ENCODE assay signal across 28 cellular contexts in genomic region chr12:91424506-91424905, GRCh38.
"Had no signal": no experiment of that assay in that cellular context is flagged by ENCODE, and none has a peak within 500 bp of the region (broad histone marks: within the 10 kb centered on the region; RNA-seq: fewer than 3 reads in every experiment).

No MANE protein-coding gene starts in this region.

- DNase-seq: hypothalamus; immature natural killer cell; kidney; left colon; left lung; lower lobe of right lung; mammary epithelial cell; mesenchymal stem cell; naive B cell; natural killer cell; nephron progenitor cell; pancreas; posterior cingulate gyrus; retina; right cardiac atrium; stimulated activated CD4-positive, alpha-beta T cell treated with anti-CD3 and anti-CD28 coated beads, Interleukin-12 subunit alpha, Interleukin-12 subunit beta, amount 100 ng/mL, for 4 hours; stimulated activated CD4-positive, alpha-beta T cell treated with anti-CD3 and anti-CD28 coated beads, Interleukin-15, amount 100 ng/mL, for 24 hours; stimulated activated CD4-positive, alpha-beta T cell treated with anti-CD3 and anti-CD28 coated beads, Interleukin-2, amount 100 ng/mL, for 24 hours; stimulated activated CD4-positive, alpha-beta T cell treated with anti-CD3 and anti-CD28 coated beads, Interleukin-4, amount 100 ng/mL, for 1 hour; stimulated activated naive B cell treated with anti-CD40 and anti-IgM and Interleukin-4, amounts not matched to agents 10 μg/mL and 1 μg/mL and 100 μg/mL, for 72 hours; stimulated activated naive CD8-positive, alpha-beta T cell treated with anti-CD3 and anti-CD28 coated beads, Interleukin-15, Interleukin-2, amounts not matched to agents 100 U/mL and 50 U/mL, for 24 hours; stomach; testis; thyroid gland; transverse colon; uterus had no signal

- H3K9me3 ChIP-seq: left lung, lower lobe of right lung, pancreas, prostate gland, stomach, testis, thyroid gland, transverse colon, uterus had no signal

- H3K9me3 Mint-ChIP-seq: immature natural killer cell; naive B cell; natural killer cell; nephron progenitor cell; stimulated activated naive B cell treated with anti-CD40 and anti-IgM and Interleukin-4, amounts not matched to agents 10 μg/mL and 1 μg/mL and 100 μg/mL, for 72 hours had no signal

- H3K4me3 Mint-ChIP-seq: immature natural killer cell; naive B cell; natural killer cell; nephron progenitor cell; stimulated activated naive B cell treated with anti-CD40 and anti-IgM and Interleukin-4, amounts not matched to agents 10 μg/mL and 1 μg/mL and 100 μg/mL, for 72 hours had no signal

- H3K27ac ChIP-seq: left lung, lower lobe of right lung, pancreas, skin epidermis, stomach, testis, thyroid gland, transverse colon, uterus had no signal

- H3K36me3 ChIP-seq: left lung, lower lobe of right lung, pancreas, prostate gland, stomach, thyroid gland, transverse colon, uterus had no signal

- H3K4me3 ChIP-seq: left lung, lower lobe of right lung, pancreas, prostate gland, skin epidermis, stomach, testis, thyroid gland, transverse colon, uterus had no signal

- H3K27ac Mint-ChIP-seq: immature natural killer cell; naive B cell; natural killer cell; nephron progenitor cell; stimulated activated naive B cell treated with anti-CD40 and anti-IgM and Interleukin-4, amounts not matched to agents 10 μg/mL and 1 μg/mL and 100 μg/mL, for 72 hours had no signal

- H3K36me3 Mint-ChIP-seq: immature natural killer cell; naive B cell; natural killer cell; stimulated activated naive B cell treated with anti-CD40 and anti-IgM and Interleukin-4, amounts not matched to agents 10 μg/mL and 1 μg/mL and 100 μg/mL, for 72 hours had no signal

- H3K4me1 ChIP-seq: left lung, lower lobe of right lung, pancreas, prostate gland, testis, uterus had no signal

- H3K27me3 ChIP-seq: left lung, pancreas, stomach, testis, thyroid gland, transverse colon, uterus had no signal

- H3K4me1 Mint-ChIP-seq: immature natural killer cell; naive B cell; natural killer cell; stimulated activated naive B cell treated with anti-CD40 and anti-IgM and Interleukin-4, amounts not matched to agents 10 μg/mL and 1 μg/mL and 100 μg/mL, for 72 hours had no signal
